Comparison of ENCODE assay signal across 8 cellular contexts in genomic region chr17:56834380-56835258, GRCh38. TPM values are rescaled to one million over a fixed set of nuclear protein-coding genes. Genes with fewer than 3 reads are reported as not detected.
DNase-seq lines count a peak whose midpoint lies in the region; ATAC-seq and TF ChIP-seq lines count a peak whose summit lies in the region.

No MANE protein-coding gene starts in this region.

- H3K27me3 ChIP-seq in CD4-positive, alpha-beta T cell (ENCODE audit: control insufficient read depth, insufficient read depth, low read length): no peaks in the 10 kb centered on the region
- H3K27me3 ChIP-seq in HL-60 (ENCODE audit: insufficient read depth, poor library complexity, severe bottlenecking): no peaks in the 10 kb centered on the region
- H3K27me3 ChIP-seq in SJSA1 (replicated peaks): no peaks in the 10 kb centered on the region
- no peaks in the 10 kb centered on the region for H3K27me3 ChIP-seq in left ventricle myocardium inferior (ENCODE audit: low read depth)
- H3K27me3 ChIP-seq in aorta (ENCODE audit: control insufficient read depth in 1 of 2, insufficient read depth in 2 of 2, low read length in 1 of 2): no peaks in the 10 kb centered on the region

- peak overlapping the region; percentile 83 for H3K27ac ChIP-seq in CD4-positive, alpha-beta T cell (ENCODE audit: low read depth, low read length)
- peak overlapping the region; percentile 48 for H3K27ac ChIP-seq in HL-60 (replicated peaks)
- peak overlapping the region; percentile 25 for H3K27ac ChIP-seq in SJSA1
- H3K27ac ChIP-seq in left ventricle myocardium inferior (replicated peaks): peak overlapping the region; percentile 86
- H3K27ac ChIP-seq in aorta (ENCODE audit: low read depth in 1 of 2, low read length in 2 of 2): peak overlapping the region in 1 of 2 donors; percentile 1

- TF ChIP-seq CTCF in CD4-positive, alpha-beta T cell (IDR thresholded peaks at IDR 0.05): no peak
- TF ChIP-seq CTCF in HL-60 (IDR thresholded peaks at IDR 0.05; ENCODE audit: insufficient read depth, low read length) (no peak), left ventricle myocardium inferior (IDR thresholded peaks at IDR 0.05; ENCODE audit: borderline replicate concordance) (peak; percentile 36)

- H3K9me3 Mint-ChIP-seq in CD4-positive, alpha-beta T cell: no peaks in the 10 kb centered on the region
- no peaks in the 10 kb centered on the region for H3K9me3 Mint-ChIP-seq in activated naive CD8-positive, alpha-beta T cell (ENCODE audit: low read depth)

- no peaks in the 10 kb centered on the region for H3K9me3 ChIP-seq in CD4-positive, alpha-beta T cell (ENCODE audit: control insufficient read depth, low read length)
- H3K9me3 ChIP-seq in SJSA1 (replicated peaks) (peaks cover 5% of the 10 kb centered on the region; the same call in 1 of the 2 replicates), left ventricle myocardium inferior (replicated peaks) (no peaks in the 10 kb centered on the region), aorta (ENCODE audit: control insufficient read depth, low read length) (no peaks in the 10 kb centered on the region)

- peaks cover 28% of the 10 kb centered on the region for H3K36me3 ChIP-seq in SJSA1
- H3K36me3 ChIP-seq in left ventricle myocardium inferior: no peaks in the 10 kb centered on the region
- H3K36me3 ChIP-seq in aorta (ENCODE audit: control insufficient read depth in 1 of 2, insufficient read depth in 2 of 2, low read length in 1 of 2): no peaks in the 10 kb centered on the region

- peak; percentile 16 for ATAC-seq in CD4-positive, alpha-beta T cell (ENCODE audit: poor library complexity)
- ATAC-seq in GM19455 (IDR thresholded peaks at IDR 0.05; ENCODE audit: unreplicated experiment) (peak; percentile 43), aorta (ENCODE audit: low FRiP score) (peak; percentile 46)

- no peaks in the 10 kb centered on the region for H3K27me3 Mint-ChIP-seq in CD4-positive, alpha-beta T cell
- H3K27me3 Mint-ChIP-seq in activated naive CD8-positive, alpha-beta T cell: no peaks in the 10 kb centered on the region

- 16 to 20% methylated on average over 57 to 81 of the region's 81 CpGs for WGBS in aorta, 2 donors

- H3K36me3 Mint-ChIP-seq in CD4-positive, alpha-beta T cell (ENCODE audit: low read depth): peaks cover 62% of the 10 kb centered on the region
- H3K36me3 Mint-ChIP-seq in activated naive CD8-positive, alpha-beta T cell: peaks cover 9% of the 10 kb centered on the region

- H3K4me1 ChIP-seq in SJSA1 (replicated peaks) (peaks cover 23% of the 10 kb centered on the region), left ventricle myocardium inferior (peaks cover 58% of the 10 kb centered on the region), aorta (ENCODE audit: control insufficient read depth in 1 of 2, insufficient read depth in 2 of 2, low read length in 2 of 2) (no peaks in the 10 kb centered on the region)

- CTCF ChIA-PET in CD4-positive, alpha-beta T cell (lab: Charles Lee): interaction anchor here (0.8 to 2.1 kb wide), 5 partner anchors 10 to 232 kb away, joined by 3 to 9 read pairs (median 7); partner anchors contain the start of gene TRIM25

- POLR2A ChIA-PET in CD4-positive, alpha-beta T cell (lab: Charles Lee): interaction anchor here (0.6 to 3.6 kb wide), 12 partner anchors 10 to 1520 kb away, joined by 3 to 42 read pairs (median 6); partner anchors contain the start of genes AKAP1, COIL, NOG and SCPEP1

- DNase-seq in CD4-positive, alpha-beta T cell: peak; percentile 49 to 74 (median 64)
- peak; percentile 61 to 65 for DNase-seq in HL-60 (ENCODE audit: low read depth in 1 of 2, low spot score in 1 of 2)
- peak in 1 of 2 experiments; percentile 49 for DNase-seq in SJSA1 (ENCODE audit: low read depth in 1 of 2, low spot score in 2 of 2)
- DNase-seq in left ventricle myocardium inferior: peak; percentile 36
- DNase-seq in retina: peak; percentile 91
- peak; percentile 64 to 84 for DNase-seq in aorta

- H3K4me3 Mint-ChIP-seq in CD4-positive, alpha-beta T cell: peak overlapping the region; percentile 99
- peak overlapping the region; percentile 92 for H3K4me3 Mint-ChIP-seq in activated naive CD8-positive, alpha-beta T cell

- H3K4me3 ChIP-seq in HL-60 (replicated peaks; ENCODE audit: insufficient read depth, low read length) (peak overlapping the region; percentile 83), SJSA1 (peak overlapping the region; percentile 86), left ventricle myocardium inferior (peak overlapping the region; percentile 83), aorta (ENCODE audit: low read length in 2 of 2) (peak overlapping the region; percentile 45 to 57)

- intact Hi-C loops in CD4-positive, alpha-beta T cell (cut with DNase I, micrococcal nuclease): loop anchor here (2.0 to 10.0 kb wide), 5 partner anchors 144 to 1683 kb away; partner anchors contain the start of genes MTMR4 (in 1 of the 2), SCPEP1 (in 1 of the 2) and SRSF1 (in 1 of the 2)
- intact Hi-C loops in left ventricle myocardium inferior (cut with micrococcal nuclease) (no loop called here), aorta (cut with DNase I) (loop anchor here (5.0 to 10.0 kb wide), 2 partner anchors 78 to 280 kb away; partner anchors contain the start of gene TRIM25 (in 2 of the 2))

- H3K27ac Mint-ChIP-seq in CD4-positive, alpha-beta T cell: peak overlapping the region; percentile 88
- peak overlapping the region; percentile 94 for H3K27ac Mint-ChIP-seq in activated naive CD8-positive, alpha-beta T cell

- H3K4me1 Mint-ChIP-seq in CD4-positive, alpha-beta T cell (ENCODE audit: low read depth): peaks cover 72% of the 10 kb centered on the region
- peaks cover 71% of the 10 kb centered on the region for H3K4me1 Mint-ChIP-seq in activated naive CD8-positive, alpha-beta T cell (ENCODE audit: low read depth)

RNA-seq across cellular contexts. Expression of gene DGKE, which starts 0.7 kb away (rescaled TPM):
- total RNA-seq in CD4-positive, alpha-beta T cell: 10 to 100 TPM; 20.0 to 22.3 TPM
- 2.0 and 2.4 TPM in 2 replicates for total RNA-seq in SJSA1 (2014; rRNA removed; shearing (Covaris generic))
- total RNA-seq in left ventricle myocardium inferior (4.2 TPM), aorta (10 to 100 TPM in 1 of 2 donors, 1 to 10 TPM in 1; 9.9 to 17.1 TPM)
- 1 to 10 TPM in 1 of 2 donors, under 1 TPM in 1; 0.88 to 3.6 TPM for polyA plus RNA-seq in aorta

RNA-seq across cellular contexts. Expression of gene C17orf67, which starts 0.9 kb away (rescaled TPM):
- total RNA-seq in CD4-positive, alpha-beta T cell: 1 to 10 TPM; 4.3 to 4.8 TPM
- total RNA-seq in SJSA1 (2014; rRNA removed; shearing (Covaris generic)): 1.6 TPM in 1 of 2 replicates, not detected in the other
- total RNA-seq in left ventricle myocardium inferior (1.1 TPM), aorta (1 to 10 TPM; 3.3 to 5.0 TPM)
- polyA plus RNA-seq in aorta: 1 to 10 TPM; 1.3 to 3.8 TPM
